31 cellular contexts compared by ENCODE assay signal in the genomic region with DNA sequence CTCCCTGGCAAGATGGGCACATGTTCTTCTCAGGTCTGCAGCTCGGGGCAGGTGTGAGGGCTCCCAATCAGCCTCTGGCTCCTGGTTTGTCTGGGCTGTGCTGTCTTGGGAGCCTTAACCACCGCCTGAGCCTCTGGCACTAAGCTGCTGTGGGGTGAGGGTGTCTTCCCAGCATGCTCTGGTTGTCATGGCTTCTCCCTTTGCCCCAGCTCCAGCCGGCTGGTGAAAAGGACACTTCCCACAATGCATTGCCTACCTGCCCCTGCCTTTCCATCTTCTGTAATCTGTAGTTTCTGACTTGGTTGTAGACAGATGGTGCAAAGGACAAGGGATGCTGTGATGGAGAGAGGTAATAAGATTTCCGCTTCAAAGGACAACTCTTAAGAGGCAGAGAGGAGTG.
"Had no signal": no experiment of that assay in that cellular context is flagged by ENCODE, and none has a peak within 500 bp of the region (broad histone marks: within the 10 kb centered on the region; RNA-seq: fewer than 3 reads in every experiment).

No MANE protein-coding gene starts in this region.

- H3K36me3 ChIP-seq: brain microvascular endothelial cell, left lung, lower lobe of right lung, pancreas, prostate gland, stomach, thyroid gland, upper lobe of left lung had no signal

- H3K9me3 ChIP-seq: left lung, lower lobe of right lung, pancreas, prostate gland, stomach, thyroid gland, upper lobe of left lung had no signal

- H3K27me3 ChIP-seq: brain microvascular endothelial cell, left lung, pancreas, stomach, thyroid gland, upper lobe of left lung had no signal

- H3K27ac ChIP-seq: brain microvascular endothelial cell, coronary artery, dorsolateral prefrontal cortex, lower lobe of right lung, pancreas, prostate gland, skin epidermis, stomach, thyroid gland, upper lobe of left lung had no signal

- H3K9me3 Mint-ChIP-seq: activated CD4-positive, alpha-beta memory T cell treated with anti-CD3 and anti-CD28 coated beads for 36 hours; activated naive CD4-positive, alpha-beta T cell treated with anti-CD3 and anti-CD28 coated beads, Interleukin-2, amount 10 ng/mL, durations not matched to agents 7 days and 5 days; activated naive CD8-positive, alpha-beta T cell treated with anti-CD3 and anti-CD28 coated beads, Interleukin-2, amount 10 ng/mL, durations not matched to agents 7 days and 5 days; activated T-helper 1 cell treated with anti-CD3 and anti-CD28 coated beads, Interleukin-12 subunit alpha, Interleukin-12 subunit beta, Interleukin-2, Interleukin-4 antibody, amounts not matched to agents 30 ng/mL and 10 ng/mL and 1 ng/mL, durations not matched to agents 14 hours and 24 hours and 36 hours; nephron; T-helper 2 cell treated with Interferon-gamma antibody and Interleukin-4, amounts not matched to agents 5 μg/mL and 100 μg/mL, for 36 hours had no signal

- DNase-seq: activated CD4-positive, alpha-beta memory T cell treated with anti-CD3 and anti-CD28 coated beads for 36 hours; activated CD4-positive, alpha-beta T cell treated with anti-CD3 and anti-CD28 coated beads for 48 hours; activated CD8-positive, alpha-beta memory T cell treated with anti-CD3 and anti-CD28 coated beads, Interleukin-2, amount 50 U/mL, for 4 hours; activated gamma-delta T cell; activated naive CD4-positive, alpha-beta T cell treated with anti-CD3 and anti-CD28 coated beads, Interleukin-2, amount 10 ng/mL, durations not matched to agents 7 days and 5 days; activated naive CD8-positive, alpha-beta T cell treated with anti-CD3 and anti-CD28 coated beads, Interleukin-2, amount 10 ng/mL, durations not matched to agents 7 days and 5 days; activated T-cell treated with anti-CD3 and anti-CD28 coated beads, Interleukin-2, amount 50 U/mL, for 1 hour; amniotic stem cell; brain microvascular endothelial cell; dorsolateral prefrontal cortex; effector memory CD4-positive, alpha-beta T cell; left lung; lower lobe of right lung; mesenchymal stem cell; pancreas; retina; stimulated activated CD4-positive, alpha-beta T cell treated with anti-CD3 and anti-CD28 coated beads, Interleukin-1b, Interleukin-23, amount 100 ng/mL, for 48 hours; stimulated activated CD4-positive, alpha-beta T cell treated with anti-CD3 and anti-CD28 coated beads, Interleukin-4, amount 100 ng/mL, for 4 hours; stimulated activated CD8-positive, alpha-beta memory T cell treated with anti-CD3 and anti-CD28 coated beads, Interleukin-4, amount 100 ng/mL, for 48 hours; stimulated activated naive B cell treated with anti-CD40 and anti-IgM and Interleukin-4, amounts not matched to agents 10 μg/mL and 1 μg/mL and 100 μg/mL, for 72 hours; stomach; T-helper 1 cell; thyroid gland; upper lobe of left lung had no signal

- H3K27me3 Mint-ChIP-seq: activated CD4-positive, alpha-beta memory T cell treated with anti-CD3 and anti-CD28 coated beads for 36 hours had no signal

- ATAC-seq: left lung; lower lobe of right lung; pancreas; sciatic nerve; stimulated activated naive B cell treated with anti-CD40 and anti-IgM and Interleukin-4, amounts not matched to agents 10 μg/mL and 1 μg/mL and 100 μg/mL, for 72 hours had no signal

- H3K4me3 Mint-ChIP-seq: activated CD4-positive, alpha-beta memory T cell treated with anti-CD3 and anti-CD28 coated beads for 36 hours; activated naive CD4-positive, alpha-beta T cell treated with anti-CD3 and anti-CD28 coated beads, Interleukin-2, amount 10 ng/mL, durations not matched to agents 7 days and 5 days; activated naive CD8-positive, alpha-beta T cell treated with anti-CD3 and anti-CD28 coated beads, Interleukin-2, amount 10 ng/mL, durations not matched to agents 7 days and 5 days; activated T-helper 1 cell treated with anti-CD3 and anti-CD28 coated beads, Interleukin-12 subunit alpha, Interleukin-12 subunit beta, Interleukin-2, Interleukin-4 antibody, amounts not matched to agents 30 ng/mL and 10 ng/mL and 1 ng/mL, durations not matched to agents 14 hours and 24 hours and 36 hours; nephron; stimulated activated naive B cell treated with anti-CD40 and anti-IgM and Interleukin-4, amounts not matched to agents 10 μg/mL and 1 μg/mL and 100 μg/mL, for 72 hours; T-helper 2 cell treated with Interferon-gamma antibody and Interleukin-4, amounts not matched to agents 5 μg/mL and 100 μg/mL, for 36 hours had no signal

- H3K4me3 ChIP-seq: coronary artery, dorsolateral prefrontal cortex, left lung, lower lobe of right lung, pancreas, prostate gland, skin epidermis, stomach, thyroid gland, upper lobe of left lung had no signal

- H3K36me3 Mint-ChIP-seq: activated CD4-positive, alpha-beta memory T cell treated with anti-CD3 and anti-CD28 coated beads for 36 hours; activated naive CD4-positive, alpha-beta T cell treated with anti-CD3 and anti-CD28 coated beads, Interleukin-2, amount 10 ng/mL, durations not matched to agents 7 days and 5 days; stimulated activated naive B cell treated with anti-CD40 and anti-IgM and Interleukin-4, amounts not matched to agents 10 μg/mL and 1 μg/mL and 100 μg/mL, for 72 hours had no signal

- H3K27ac Mint-ChIP-seq: activated CD4-positive, alpha-beta memory T cell treated with anti-CD3 and anti-CD28 coated beads for 36 hours; activated naive CD4-positive, alpha-beta T cell treated with anti-CD3 and anti-CD28 coated beads, Interleukin-2, amount 10 ng/mL, durations not matched to agents 7 days and 5 days; activated T-helper 1 cell treated with anti-CD3 and anti-CD28 coated beads, Interleukin-12 subunit alpha, Interleukin-12 subunit beta, Interleukin-2, Interleukin-4 antibody, amounts not matched to agents 30 ng/mL and 10 ng/mL and 1 ng/mL, durations not matched to agents 14 hours and 24 hours and 36 hours; stimulated activated naive B cell treated with anti-CD40 and anti-IgM and Interleukin-4, amounts not matched to agents 10 μg/mL and 1 μg/mL and 100 μg/mL, for 72 hours; T-helper 2 cell treated with Interferon-gamma antibody and Interleukin-4, amounts not matched to agents 5 μg/mL and 100 μg/mL, for 36 hours had no signal

- H3K4me1 ChIP-seq: pancreas, prostate gland, stomach, thyroid gland had no signal
